In genomic region chr13:45365558-45365885, GRCh38 we compare ENCODE assay signal across 18 cellular contexts.
"Had no signal": no experiment of that assay in that cellular context is flagged by ENCODE, and none has a peak within 500 bp of the region (broad histone marks: within the 10 kb centered on the region; RNA-seq: fewer than 3 reads in every experiment).

No MANE protein-coding gene starts in this region.

- H3K4me1 Mint-ChIP-seq: brain had no signal

- H3K4me3 ChIP-seq: esophagus muscularis mucosa, lung, tibial artery had no signal

- H3K9me3 Mint-ChIP-seq: immature natural killer cell, natural killer cell had no signal

- ATAC-seq: left cardiac atrium; natural killer cell; right cardiac atrium; stimulated activated memory B cell treated with anti-CD40 and anti-IgM and Interleukin-4, amounts not matched to agents 10 μg/mL and 1 μg/mL and 100 μg/mL, for 72 hours; WTC11 had no signal

- H3K27ac Mint-ChIP-seq: progenitor cell of endocrine pancreas, WTC11 had no signal

- DNase-seq: activated CD8-positive, alpha-beta memory T cell treated with anti-CD3 and anti-CD28 coated beads, Interleukin-2, amount 50 U/mL, for 4 hours; activated naive CD4-positive, alpha-beta T cell treated with Interleukin-2 at 50 U/mL for 16 hours; amygdala; cerebellar nuclear complex; foreskin fibroblast; immature natural killer cell; left cardiac atrium; natural killer cell; right cardiac atrium; tibial artery had no signal

- H3K9me3 ChIP-seq: esophagus muscularis mucosa, tibial artery had no signal

- H3K27ac ChIP-seq: esophagus muscularis mucosa, tibial artery had no signal

- H3K4me3 Mint-ChIP-seq: activated T-helper 1 cell treated with anti-CD3 and anti-CD28 coated beads, Interleukin-12 subunit alpha, Interleukin-12 subunit beta, Interleukin-2, Interleukin-4 antibody, amounts not matched to agents 30 ng/mL and 10 ng/mL and 1 ng/mL, durations not matched to agents 14 hours and 24 hours and 36 hours; brain; dendritic cell treated with granulocyte-macrophage colony-stimulating factor and Interleukin-4, amounts not matched to agents 40 ng/mL and 50 ng/mL, for 4 days; immature natural killer cell; natural killer cell; stimulated activated memory B cell treated with anti-CD40 and anti-IgM and Interleukin-4, amounts not matched to agents 10 μg/mL and 1 μg/mL and 100 μg/mL, for 72 hours; WTC11 had no signal

- H3K36me3 Mint-ChIP-seq: natural killer cell had no signal

- H3K27me3 ChIP-seq: esophagus muscularis mucosa, tibial artery had no signal

- H3K27me3 Mint-ChIP-seq: brain; dendritic cell treated with granulocyte-macrophage colony-stimulating factor and Interleukin-4, amounts not matched to agents 40 ng/mL and 50 ng/mL, for 4 days; progenitor cell of endocrine pancreas; stimulated activated memory B cell treated with anti-CD40 and anti-IgM and Interleukin-4, amounts not matched to agents 10 μg/mL and 1 μg/mL and 100 μg/mL, for 72 hours had no signal
